In the genomic region with DNA sequence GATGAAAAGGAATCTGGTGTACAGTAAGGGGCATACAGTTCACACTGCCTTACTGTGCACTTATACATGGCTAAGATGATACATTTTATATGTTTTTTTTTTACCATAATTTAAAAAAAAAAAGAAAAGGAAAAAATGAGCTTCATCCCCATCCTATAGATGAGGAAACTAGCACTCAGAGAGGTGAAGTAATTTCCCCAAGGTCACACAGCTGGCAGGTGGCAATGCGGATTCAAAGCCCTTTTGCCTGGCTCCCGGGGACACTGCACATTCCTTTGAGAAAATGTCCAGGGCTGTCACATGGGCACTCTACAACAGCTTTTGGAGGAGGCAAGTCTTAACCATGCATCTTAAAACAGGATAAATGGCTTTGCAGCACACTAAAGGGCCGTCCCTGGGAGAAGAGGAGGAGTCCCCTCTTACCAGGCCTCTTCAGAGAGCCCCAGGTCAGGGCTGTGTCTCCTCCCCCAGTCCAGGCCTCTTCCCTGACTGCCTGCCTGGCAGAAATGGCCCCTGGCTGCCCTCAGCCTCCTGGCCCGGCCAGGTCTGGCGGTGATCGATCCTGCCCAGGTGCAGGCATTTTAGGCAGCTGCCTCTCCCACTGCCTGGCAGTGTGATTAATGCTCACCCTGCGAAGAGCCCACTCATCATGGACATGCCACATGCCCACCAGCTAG, we compare ENCODE assay signal across 1 cellular context.
TF ChIP-seq lines count a peak whose summit lies in the region.

No MANE protein-coding gene starts in this region.

TF ChIP-seq in H1, 55 proteins besides CTCF, POLR2A, EP300 and RAD21:
- TF ChIP-seq KDM1A (IDR thresholded peaks at IDR 0.05; ENCODE audit: borderline replicate concordance, low read length) = 0 out of 2 replicates have a peak, but pooled peaks have one; percentile 18
- no peak for TF ChIP-seq ZNF274 (IDR thresholded peaks at IDR 0.05; ENCODE audit: borderline replicate concordance, extremely low read depth, low read length)
- no peak for TF ChIP-seq RFX5 (IDR thresholded peaks at IDR 0.05; ENCODE audit: borderline replicate concordance, low read depth, low read length)
- TF ChIP-seq YY1 (IDR thresholded peaks at IDR 0.05; ENCODE audit: low read depth, low read length) = peak; percentile 64; the same call in 1 of the 2 replicates
